In genomic region chr3:55488398-55489055, GRCh38 we compare ENCODE assay signal across 1 cellular context.
TF ChIP-seq lines count a peak whose summit lies in the region.

No MANE protein-coding gene starts in this region.

TF ChIP-seq in HEK293, 187 proteins besides CTCF, POLR2A, EP300 and RAD21 (continued from another document):
- TF ChIP-seq, protein P1, sequence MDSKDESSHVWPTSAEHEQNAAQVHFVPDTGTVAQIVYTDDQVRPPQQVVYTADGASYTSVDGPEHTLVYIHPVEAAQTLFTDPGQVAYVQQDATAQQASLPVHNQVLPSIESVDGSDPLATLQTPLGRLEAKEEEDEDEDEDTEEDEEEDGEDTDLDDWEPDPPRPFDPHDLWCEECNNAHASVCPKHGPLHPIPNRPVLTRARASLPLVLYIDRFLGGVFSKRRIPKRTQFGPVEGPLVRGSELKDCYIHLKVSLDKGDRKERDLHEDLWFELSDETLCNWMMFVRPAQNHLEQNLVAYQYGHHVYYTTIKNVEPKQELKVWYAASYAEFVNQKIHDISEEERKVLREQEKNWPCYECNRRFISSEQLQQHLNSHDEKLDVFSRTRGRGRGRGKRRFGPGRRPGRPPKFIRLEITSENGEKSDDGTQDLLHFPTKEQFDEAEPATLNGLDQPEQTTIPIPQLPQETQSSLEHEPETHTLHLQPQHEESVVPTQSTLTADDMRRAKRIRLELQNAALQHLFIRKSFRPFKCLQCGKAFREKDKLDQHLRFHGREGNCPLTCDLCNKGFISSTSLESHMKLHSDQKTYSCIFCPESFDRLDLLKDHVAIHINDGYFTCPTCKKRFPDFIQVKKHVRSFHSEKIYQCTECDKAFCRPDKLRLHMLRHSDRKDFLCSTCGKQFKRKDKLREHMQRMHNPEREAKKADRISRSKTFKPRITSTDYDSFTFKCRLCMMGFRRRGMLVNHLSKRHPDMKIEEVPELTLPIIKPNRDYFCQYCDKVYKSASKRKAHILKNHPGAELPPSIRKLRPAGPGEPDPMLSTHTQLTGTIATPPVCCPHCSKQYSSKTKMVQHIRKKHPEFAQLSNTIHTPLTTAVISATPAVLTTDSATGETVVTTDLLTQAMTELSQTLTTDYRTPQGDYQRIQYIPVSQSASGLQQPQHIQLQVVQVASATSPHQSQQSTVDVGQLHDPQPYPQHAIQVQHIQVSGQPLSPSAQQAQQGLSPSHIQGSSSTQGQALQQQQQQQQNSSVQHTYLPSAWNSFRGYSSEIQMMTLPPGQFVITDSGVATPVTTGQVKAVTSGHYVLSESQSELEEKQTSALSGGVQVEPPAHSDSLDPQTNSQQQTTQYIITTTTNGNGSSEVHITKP (tag by site-specific recombination; IDR thresholded peaks at IDR 0.05): peak; percentile 39; the same call in 1 of the 2 replicates
- TF ChIP-seq ZNF302 (tag by site-specific recombination; IDR thresholded peaks at IDR 0.05; ENCODE audit: low read depth): no peak
- TF ChIP-seq ZNF623 (tag by site-specific recombination; IDR thresholded peaks at IDR 0.05): no peak
- TF ChIP-seq ZNF629 (tag by site-specific recombination; IDR thresholded peaks at IDR 0.05): no peak
- TF ChIP-seq TRIM28 (IDR thresholded peaks at IDR 0.05; ENCODE audit: borderline replicate concordance, low read length): no peak
- TF ChIP-seq, protein P2, sequence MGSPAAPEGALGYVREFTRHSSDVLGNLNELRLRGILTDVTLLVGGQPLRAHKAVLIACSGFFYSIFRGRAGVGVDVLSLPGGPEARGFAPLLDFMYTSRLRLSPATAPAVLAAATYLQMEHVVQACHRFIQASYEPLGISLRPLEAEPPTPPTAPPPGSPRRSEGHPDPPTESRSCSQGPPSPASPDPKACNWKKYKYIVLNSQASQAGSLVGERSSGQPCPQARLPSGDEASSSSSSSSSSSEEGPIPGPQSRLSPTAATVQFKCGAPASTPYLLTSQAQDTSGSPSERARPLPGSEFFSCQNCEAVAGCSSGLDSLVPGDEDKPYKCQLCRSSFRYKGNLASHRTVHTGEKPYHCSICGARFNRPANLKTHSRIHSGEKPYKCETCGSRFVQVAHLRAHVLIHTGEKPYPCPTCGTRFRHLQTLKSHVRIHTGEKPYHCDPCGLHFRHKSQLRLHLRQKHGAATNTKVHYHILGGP (tag by site-specific recombination; IDR thresholded peaks at IDR 0.05): no peak
- TF ChIP-seq ZNF16 (tag by site-specific recombination; IDR thresholded peaks at IDR 0.05; ENCODE audit: low read depth): no peak
- TF ChIP-seq ZNF837 (tag by site-specific recombination; IDR thresholded peaks at IDR 0.05): no peak
- TF ChIP-seq ZNF140 (tag by site-specific recombination; IDR thresholded peaks at IDR 0.05): no peak
- TF ChIP-seq, protein P3, sequence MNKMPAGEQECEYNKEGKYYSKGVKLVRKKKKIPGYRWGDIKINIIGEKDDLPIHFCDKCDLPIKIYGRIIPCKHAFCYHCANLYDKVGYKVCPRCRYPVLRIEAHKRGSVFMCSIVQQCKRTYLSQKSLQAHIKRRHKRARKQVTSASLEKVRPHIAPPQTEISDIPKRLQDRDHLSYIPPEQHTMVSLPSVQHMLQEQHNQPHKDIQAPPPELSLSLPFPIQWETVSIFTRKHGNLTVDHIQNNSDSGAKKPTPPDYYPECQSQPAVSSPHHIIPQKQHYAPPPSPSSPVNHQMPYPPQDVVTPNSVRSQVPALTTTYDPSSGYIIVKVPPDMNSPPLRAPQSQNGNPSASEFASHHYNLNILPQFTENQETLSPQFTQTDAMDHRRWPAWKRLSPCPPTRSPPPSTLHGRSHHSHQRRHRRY (tag by site-specific recombination; IDR thresholded peaks at IDR 0.05): no peak
- TF ChIP-seq HIC1 (tag by site-specific recombination; IDR thresholded peaks at IDR 0.05): no peak
- no peak for TF ChIP-seq YY2 (tag by site-specific recombination; IDR thresholded peaks at IDR 0.05)
- TF ChIP-seq ZNF658 (tag by site-specific recombination; IDR thresholded peaks at IDR 0.05): no peak
- no peak for TF ChIP-seq ZEB2 (tag by site-specific recombination; IDR thresholded peaks at IDR 0.05)
- TF ChIP-seq ZNF558 (tag by site-specific recombination; IDR thresholded peaks at IDR 0.05): no peak
- TF ChIP-seq, protein P4, sequence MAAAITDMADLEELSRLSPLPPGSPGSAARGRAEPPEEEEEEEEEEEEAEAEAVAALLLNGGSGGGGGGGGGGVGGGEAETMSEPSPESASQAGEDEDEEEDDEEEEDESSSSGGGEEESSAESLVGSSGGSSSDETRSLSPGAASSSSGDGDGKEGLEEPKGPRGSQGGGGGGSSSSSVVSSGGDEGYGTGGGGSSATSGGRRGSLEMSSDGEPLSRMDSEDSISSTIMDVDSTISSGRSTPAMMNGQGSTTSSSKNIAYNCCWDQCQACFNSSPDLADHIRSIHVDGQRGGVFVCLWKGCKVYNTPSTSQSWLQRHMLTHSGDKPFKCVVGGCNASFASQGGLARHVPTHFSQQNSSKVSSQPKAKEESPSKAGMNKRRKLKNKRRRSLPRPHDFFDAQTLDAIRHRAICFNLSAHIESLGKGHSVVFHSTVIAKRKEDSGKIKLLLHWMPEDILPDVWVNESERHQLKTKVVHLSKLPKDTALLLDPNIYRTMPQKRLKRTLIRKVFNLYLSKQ (tag by site-specific recombination; IDR thresholded peaks at IDR 0.05; ENCODE audit: borderline replicate concordance): no peak
- no peak for TF ChIP-seq ZNF654 (tag by site-specific recombination; IDR thresholded peaks at IDR 0.05; ENCODE audit: low read depth)
- TF ChIP-seq ZNF610 (tag by site-specific recombination; IDR thresholded peaks at IDR 0.05; ENCODE audit: borderline replicate concordance): no peak
- no peak for TF ChIP-seq ZNF292 (tag by site-specific recombination; IDR thresholded peaks at IDR 0.05; ENCODE audit: borderline replicate concordance, low read depth)
- no peak for TF ChIP-seq EGR2 (tag by site-specific recombination; IDR thresholded peaks at IDR 0.05; ENCODE audit: low read depth)
- no peak for TF ChIP-seq ZNF280D (tag by site-specific recombination; IDR thresholded peaks at IDR 0.05)
- no peak for TF ChIP-seq ZNF132 (tag by site-specific recombination; IDR thresholded peaks at IDR 0.05; ENCODE audit: borderline replicate concordance)
- TF ChIP-seq ZNF692 (tag by site-specific recombination; IDR thresholded peaks at IDR 0.05): no peak
- TF ChIP-seq ZFP41 (tag by site-specific recombination; IDR thresholded peaks at IDR 0.05; ENCODE audit: borderline replicate concordance): no peak
- TF ChIP-seq ZNF791 (tag by site-specific recombination; IDR thresholded peaks at IDR 0.05): no peak
- TF ChIP-seq ZNF701 (tag by site-specific recombination; IDR thresholded peaks at IDR 0.05): no peak
- TF ChIP-seq SALL2 (tag by site-specific recombination; IDR thresholded peaks at IDR 0.05; ENCODE audit: borderline replicate concordance): no peak
- TF ChIP-seq ZNF121 (tag by site-specific recombination; IDR thresholded peaks at IDR 0.05): no peak
- no peak for TF ChIP-seq ZSCAN23 (tag by site-specific recombination; IDR thresholded peaks at IDR 0.05)
